In the genomic region with DNA sequence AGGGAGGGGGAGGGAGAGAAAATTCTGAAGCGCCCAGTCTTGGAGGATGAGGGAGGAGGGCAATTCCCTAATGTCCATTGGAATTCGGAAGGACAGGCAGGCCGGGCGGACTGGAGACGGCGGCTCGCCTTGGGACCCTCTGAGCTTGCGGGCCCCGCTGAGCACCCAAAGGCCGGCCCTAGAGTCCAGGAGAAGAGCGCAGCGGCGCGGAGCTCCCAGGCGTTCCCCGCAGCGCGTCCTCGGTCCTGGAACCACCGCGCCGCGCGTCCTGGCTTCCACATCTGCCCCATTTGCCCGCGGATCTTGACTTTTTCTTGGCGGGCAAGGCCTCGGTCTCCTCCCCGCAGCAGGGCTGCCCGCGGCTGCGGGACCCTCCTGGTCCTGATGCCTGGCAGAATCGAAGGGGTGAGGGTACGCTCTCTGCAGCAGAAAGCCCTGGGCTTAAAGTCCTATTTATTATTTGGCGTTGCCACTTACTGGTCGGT, we compare ENCODE assay signal across 9 cellular contexts. TPM values are rescaled to one million over a fixed set of nuclear protein-coding genes. Genes with fewer than 3 reads are reported as not detected.
A peak's percentile ranks its signal among the peaks of the same experiment; 100 is the strongest.
DNase-seq lines count a peak whose midpoint lies in the region; ATAC-seq, FAIRE-seq and TF ChIP-seq lines count a peak whose summit lies in the region.
"Had no signal": no experiment of that assay in that cellular context is flagged by ENCODE, and none has a peak within 500 bp of the region (broad histone marks: within the 10 kb centered on the region; RNA-seq: fewer than 3 reads in every experiment).

No MANE protein-coding gene starts in this region.

- intact Hi-C loops in HCT116 (cut with micrococcal nuclease) = no loop called here

- H3K9me3 ChIP-seq in HCT116 (ENCODE audit: control insufficient read depth in 1 of 2, insufficient read depth in 1 of 2, low read depth in 1 of 2, low read length in 2 of 2) (peaks cover 4 to 15% of the 10 kb centered on the region in 2 experiments; a peak in 2 of 4 replicates), small intestine (ENCODE audit: control insufficient read depth, low read depth) (no peaks in the 10 kb centered on the region)

- H4K20me1 ChIP-seq in HCT116 (ENCODE audit: insufficient read depth) = no peaks in the 10 kb centered on the region

- RAD21 ChIA-PET in HCT116 (lab: Charles Lee; ENCODE audit: low non-redundant PET in 1 of 2, low total read pairs in 2 of 2, uncharacterized antibody in 2 of 2, unreplicated experiment in 2 of 2) = interaction anchor here in 1 of 2 experiments (0.9 kb wide), 1 partner anchor 26 kb away, joined by 3 read pairs; no protein-coding TSS in a partner anchor

- POLR2A ChIA-PET in HCT116 (lab: Charles Lee) = interaction anchor here (1.1 to 1.6 kb wide), 2 partner anchors 10 to 14 kb away, joined by 3 read pairs; no protein-coding TSS in a partner anchor

- in situ Hi-C loops in brain microvascular endothelial cell (cut with HindIII; ENCODE audit: low pct_ligation_motif_present, low sequenced_read_pairs) = no loop called here

- H3K79me2 ChIP-seq in HCT116 (ENCODE audit: insufficient read depth, low read length) = peaks cover 43% of the 10 kb centered on the region

- no peak overlapping the region for H2AFZ ChIP-seq in HCT116 (ENCODE audit: low read depth, low read length, poor library complexity, severe bottlenecking)

- H3K9ac ChIP-seq in HCT116 (ENCODE audit: low read length) = peak overlapping the region; percentile 84

- no peaks in the 10 kb centered on the region for H3K9me2 ChIP-seq in HCT116 (ENCODE audit: insufficient read depth)

- CTCF ChIA-PET in HCT116 (lab: Charles Lee) = interaction anchor here (1.0 to 2.6 kb wide), 3 partner anchors 10 to 86 kb away, joined by 5 to 15 read pairs (median 8); no protein-coding TSS in a partner anchor

- H3K4me1 ChIP-seq in HCT116 (ENCODE audit: control insufficient read depth in 1 of 2, insufficient read depth in 2 of 2, low read length in 2 of 2) = peaks cover 35 to 74% of the 10 kb centered on the region in 2 experiments
- peaks cover 0 to 2% of the 10 kb centered on the region in 2 donors for H3K4me1 ChIP-seq in small intestine (ENCODE audit: control insufficient read depth in 2 of 2, insufficient read depth in 1 of 2, low read depth in 1 of 2, low read length in 1 of 2)

- peaks cover 0 to 18% of the 10 kb centered on the region in 2 experiments; a peak in 2 of 4 replicates for H3K36me3 ChIP-seq in HCT116 (ENCODE audit: control insufficient read depth in 1 of 2, insufficient read depth in 2 of 2, low read length in 2 of 2)
- peaks cover 20% of the 10 kb centered on the region for H3K36me3 ChIP-seq in brain microvascular endothelial cell (replicated peaks)
- no peaks in the 10 kb centered on the region for H3K36me3 ChIP-seq in kidney epithelial cell (ENCODE audit: control insufficient read depth, insufficient read depth, low read length)
- no peaks in the 10 kb centered on the region for H3K36me3 ChIP-seq in small intestine (ENCODE audit: control insufficient read depth in 2 of 2, insufficient read depth in 2 of 2, low read length in 2 of 2)

- peak overlapping the region; percentile 90 for H3K4me2 ChIP-seq in HCT116 (ENCODE audit: low read length)

- no peak for ATAC-seq in HCT116
- ATAC-seq: K562 had no signal

- TF ChIP-seq RAD21 in HCT116 (IDR thresholded peaks at IDR 0.05; ENCODE audit: low read depth) = no peak

- no peak for TF ChIP-seq POLR2A in HCT116 (IDR thresholded peaks at IDR 0.05; ENCODE audit: borderline replicate concordance, extremely low read depth, insufficient read depth, insufficient read length)

- H3K27ac ChIP-seq in HCT116 (ENCODE audit: low read depth, low read length) (no peak overlapping the region), brain microvascular endothelial cell (peak overlapping the region; percentile 95), small intestine (ENCODE audit: low read depth in 1 of 2, low read length in 1 of 2) (no peak overlapping the region)

- no peak for DNase-seq in HCT116 (ENCODE audit: low read depth, low spot score)
- no peak for DNase-seq in brain microvascular endothelial cell
- no peak for DNase-seq in kidney epithelial cell (ENCODE audit: low read depth)
- DNase-seq in small intestine = no peak
- no peak for DNase-seq in CD1c-positive myeloid dendritic cell (ENCODE audit: extremely low spot score)
- no peak for DNase-seq in HUDEP-2 (lab: John Stamatoyannopoulos, UW; ENCODE audit: unreplicated experiment in 76 of 76)
- no peak for DNase-seq in D721Med (ENCODE audit: insufficient read length, low spot score)
- no peak for DNase-seq in activated CD4-positive, alpha-beta T cell treated with anti-CD3 and anti-CD28 coated beads for 4 hours

- H3K4me3 ChIP-seq in HCT116 (replicated peaks in 1 of 2; ENCODE audit: low read depth in 1 of 2, low read length in 2 of 2) (peak overlapping the region in 1 of 2 experiments; percentile 74), brain microvascular endothelial cell (ENCODE audit: low read depth, low read length) (peak overlapping the region; percentile 97), kidney epithelial cell (ENCODE audit: low read depth, low read length) (peak overlapping the region; percentile 68), small intestine (ENCODE audit: low read depth in 1 of 2, low read length in 2 of 2) (peak overlapping the region; percentile 4 to 21)
- H3K4me3 ChIP-seq: K562 had no signal

- WGBS in small intestine, 3 donors = 5 to 7% (median 6%) methylated on average over 32 to 36 of the region's 36 CpGs

- TF ChIP-seq CTCF in HCT116 (IDR thresholded peaks at IDR 0.05 in 2 of 3, conservative IDR thresholded peaks at IDR 0.05 in 1 of 3; ENCODE audit: borderline replicate concordance in 1 of 3, insufficient read depth in 1 of 3, low read depth in 2 of 3, low read length in 2 of 3) (no peak), brain microvascular endothelial cell (IDR thresholded peaks at IDR 0.05; ENCODE audit: low read depth, low read length, missing control alignments) (no peak), kidney epithelial cell (IDR thresholded peaks at IDR 0.05; ENCODE audit: insufficient read depth, low read length, poor library complexity, severe bottlenecking) (no peak), D721Med (IDR thresholded peaks at IDR 0.05; ENCODE audit: insufficient read depth, missing control alignments) (no peak)

- BruUV-seq in HCT116 (replicated peaks; lab: Mats Ljungman, UMichigan) = no TSS peak

- H3K27me3 ChIP-seq in HCT116 (ENCODE audit: insufficient read depth, low read length) (no peaks in the 10 kb centered on the region), brain microvascular endothelial cell (replicated peaks) (no peaks in the 10 kb centered on the region), kidney epithelial cell (ENCODE audit: control insufficient read depth, insufficient read depth, low read length) (peaks cover 2% of the 10 kb centered on the region), small intestine (ENCODE audit: control insufficient read depth in 2 of 2, insufficient read depth in 2 of 2, low read length in 2 of 2) (peaks cover 0 to 19% of the 10 kb centered on the region in 2 donors)

- FAIRE-seq in small intestine (lab: Jason Lieb, UNC) (no peak), D721Med (lab: Jason Lieb, UNC) (no peak)
- FAIRE-seq: K562 had no signal

TF ChIP-seq in HCT116, 20 proteins besides CTCF, POLR2A, EP300 and RAD21:
- no peak for TF ChIP-seq EZH2 (IDR thresholded peaks at IDR 0.05)

RNA-seq across cellular contexts. Expression of gene MLPH, which starts 0.7 kb away (rescaled TPM):
- total RNA-seq in HCT116 (2021; ENCODE audit: unreplicated experiment) = 81.4 TPM
- 104 and 111 TPM in 2 replicates for polyA plus RNA-seq in HCT116 (2012)
- total RNA-seq in kidney epithelial cell = 27.3 and 44.6 TPM in 2 replicates
- 10 to 100 TPM; 13.2 to 18.9 (median 18.8) TPM for polyA plus RNA-seq in small intestine
- polyA plus RNA-seq: K562 had no signal
